ENCODE assay signal across 25 cellular contexts in the genomic region with DNA sequence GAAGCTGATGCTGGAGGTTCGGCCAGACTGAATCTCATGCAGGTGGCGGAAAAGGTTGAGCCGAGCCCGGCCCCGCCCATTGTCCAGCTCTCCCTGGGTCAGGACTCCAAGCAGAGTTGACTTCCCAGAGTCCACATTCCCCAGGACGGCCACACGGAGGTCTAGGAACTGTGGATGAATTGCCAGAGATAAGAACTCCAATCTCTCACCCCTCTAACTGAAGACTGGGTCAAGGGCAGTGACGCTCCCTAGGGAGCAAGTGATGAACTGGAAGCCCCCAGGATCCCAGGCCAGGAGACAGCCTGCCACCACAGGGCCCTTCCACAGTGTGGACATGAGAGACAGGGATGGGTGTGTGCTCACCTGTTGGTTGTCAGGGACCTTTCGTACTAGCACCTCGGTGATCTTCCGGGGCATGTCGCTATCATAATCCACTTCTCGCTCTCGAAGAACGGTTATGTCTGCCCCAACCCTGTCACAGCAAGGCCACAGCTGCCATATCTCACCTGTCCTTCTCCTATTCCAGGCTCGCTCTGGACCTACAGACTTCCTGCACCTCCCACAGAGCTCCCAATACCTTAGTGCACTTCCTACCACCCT. TPM values are rescaled to one million over a fixed set of nuclear protein-coding genes. Genes with fewer than 3 reads are reported as not detected.
DNase-seq lines count a peak whose midpoint lies in the region; ATAC-seq, FAIRE-seq and TF ChIP-seq lines count a peak whose summit lies in the region.
"Had no signal": no experiment of that assay in that cellular context is flagged by ENCODE, and none has a peak within 500 bp of the region (broad histone marks: within the 10 kb centered on the region; RNA-seq: fewer than 3 reads in every experiment).

No MANE protein-coding gene starts in this region.

- peaks cover 38% of the 10 kb centered on the region for H3K4me1 Mint-ChIP-seq in CD4-positive, alpha-beta T cell (ENCODE audit: low read depth)
- H3K4me1 Mint-ChIP-seq in astrocyte (ENCODE audit: low read depth, unreplicated experiment) (peaks cover 20% of the 10 kb centered on the region), nephron progenitor cell (peaks cover 28% of the 10 kb centered on the region)

- peaks cover 40% of the 10 kb centered on the region for H3K79me2 ChIP-seq in SK-N-SH (ENCODE audit: insufficient read depth)
- peaks cover 50% of the 10 kb centered on the region for H3K79me2 ChIP-seq in astrocyte (ENCODE audit: insufficient read depth, low read length)

- TF ChIP-seq CTCF in SK-N-SH (IDR thresholded peaks at IDR 0.05), result no peak
- no peak for TF ChIP-seq CTCF in CD4-positive, alpha-beta T cell (IDR thresholded peaks at IDR 0.05)
- no peak for TF ChIP-seq CTCF in astrocyte (IDR thresholded peaks at IDR 0.05; ENCODE audit: insufficient read depth, low read depth, low read length)
- TF ChIP-seq CTCF in nephron progenitor cell (IDR thresholded peaks at IDR 0.05), result no peak

- WGBS in SK-N-SH (ENCODE audit: low lambda C conversion rate), result 95% methylated on average over 7 of the region's 16 CpGs
- WGBS in aorta, 2 donors, result 92 to 94% methylated on average over 16 of the region's 16 CpGs

- H3K27me3 ChIP-seq in SK-N-SH (ENCODE audit: insufficient read depth), result no peaks in the 10 kb centered on the region
- no peaks in the 10 kb centered on the region for H3K27me3 ChIP-seq in CD4-positive, alpha-beta T cell (ENCODE audit: control insufficient read depth, insufficient read depth, low read length)
- no peaks in the 10 kb centered on the region for H3K27me3 ChIP-seq in astrocyte (ENCODE audit: insufficient read depth, low read length)
- no peaks in the 10 kb centered on the region for H3K27me3 ChIP-seq in aorta (ENCODE audit: control insufficient read depth in 1 of 2, insufficient read depth in 2 of 2, low read length in 1 of 2)
- H3K27me3 ChIP-seq: brain microvascular endothelial cell had no signal

- no peak for FAIRE-seq in astrocyte (lab: Jason Lieb, UNC)
- FAIRE-seq: GM12878, kidney, urothelium cell line had no signal

- H3K27ac ChIP-seq in SK-N-SH (ENCODE audit: low read depth in 2 of 2, low read length in 1 of 2) (no peak overlapping the region), astrocyte (ENCODE audit: low read depth, low read length) (no peak overlapping the region), aorta (ENCODE audit: low read depth in 1 of 2, low read length in 2 of 2) (no peak overlapping the region)
- no peak overlapping the region for H3K27ac ChIP-seq in CD4-positive, alpha-beta T cell (ENCODE audit: low read depth, low read length)

- DNase-seq in SK-N-SH (no peak), astrocyte (ENCODE audit: low read depth) (no peak), nephron progenitor cell (no peak), superior temporal gyrus (ENCODE audit: extremely low spot score) (no peak), aorta (no peak)
- no peak for DNase-seq in CD4-positive, alpha-beta T cell
- DNase-seq: activated CD8-positive, alpha-beta T cell treated with anti-CD3 and anti-CD28 coated beads for 36 hours; brain microvascular endothelial cell; CD4-positive, CD25-positive, alpha-beta regulatory T cell; effector CD8-positive, alpha-beta T cell; EL; kidney; naive thymus-derived CD8-positive, alpha-beta T cell; NCI-H1092 treated with DMSO at 0.1 percent for 48 hours; NCI-H187; NCI-H524; right cardiac atrium; SHP77; stimulated activated CD4-positive, alpha-beta T cell treated with anti-CD3 and anti-CD28 coated beads, Interleukin-12 subunit alpha, Interleukin-12 subunit beta, amount 100 ng/mL, for 4 hours; stimulated activated CD4-positive, alpha-beta T cell treated with anti-CD3 and anti-CD28 coated beads, Interleukin-4, amount 100 ng/mL, for 1 hour had no signal

- peak overlapping the region; percentile 2 for H3K4me3 Mint-ChIP-seq in CD4-positive, alpha-beta T cell
- H3K4me3 Mint-ChIP-seq in astrocyte (ENCODE audit: unreplicated experiment) (peak overlapping the region; percentile 42), nephron progenitor cell (no peak overlapping the region)
- H3K4me3 Mint-ChIP-seq: activated CD8-positive, alpha-beta T cell treated with anti-CD3 and anti-CD28 coated beads for 36 hours; naive thymus-derived CD8-positive, alpha-beta T cell had no signal

- H3K9ac ChIP-seq in SK-N-SH (no peak overlapping the region), astrocyte (ENCODE audit: low read length) (no peak overlapping the region)

- no peak overlapping the region for H3K27ac Mint-ChIP-seq in CD4-positive, alpha-beta T cell
- H3K27ac Mint-ChIP-seq in astrocyte (ENCODE audit: unreplicated experiment) (peak overlapping the region; percentile 63), nephron progenitor cell (peak overlapping the region; percentile 52)

- intact Hi-C loops in CD4-positive, alpha-beta T cell (cut with DNase I, micrococcal nuclease), result loop anchor here in 1 of 2 experiments (5.0 kb wide), 6 partner anchors 108 to 1888 kb away; partner anchors contain the start of genes ABCC10, CUL7, POLR1C and TFEB
- intact Hi-C loops in aorta (cut with DNase I), result no loop called here

- no peaks in the 10 kb centered on the region for H3K27me3 Mint-ChIP-seq in CD4-positive, alpha-beta T cell
- H3K27me3 Mint-ChIP-seq in astrocyte (ENCODE audit: low read depth, unreplicated experiment), result no peaks in the 10 kb centered on the region
- peaks cover 2% of the 10 kb centered on the region for H3K27me3 Mint-ChIP-seq in nephron progenitor cell (ENCODE audit: low read depth, poor library complexity)
- H3K27me3 Mint-ChIP-seq: activated CD8-positive, alpha-beta T cell treated with anti-CD3 and anti-CD28 coated beads for 36 hours; CD4-positive, CD25-positive, alpha-beta regulatory T cell; IgD-negative memory B cell; naive thymus-derived CD8-positive, alpha-beta T cell had no signal

- peaks cover 5 to 21% of the 10 kb centered on the region in 2 experiments for H3K4me1 ChIP-seq in SK-N-SH (ENCODE audit: control insufficient read depth in 1 of 2, insufficient read depth in 2 of 2, low read depth in 1 of 2, low read length in 1 of 2)
- H3K4me1 ChIP-seq in astrocyte (ENCODE audit: insufficient read depth, low read length), result peaks cover 26% of the 10 kb centered on the region
- peaks cover 0 to 3% of the 10 kb centered on the region in 2 donors for H3K4me1 ChIP-seq in aorta (ENCODE audit: control insufficient read depth in 1 of 2, insufficient read depth in 2 of 2, low read length in 2 of 2)

- ATAC-seq in SK-N-SH treated with all-trans-retinoic acid at 6 μM for 48 hours (no peak), aorta (ENCODE audit: low FRiP score) (no peak), GM18868 (IDR thresholded peaks at IDR 0.05; ENCODE audit: unreplicated experiment) (no peak)
- no peak for ATAC-seq in CD4-positive, alpha-beta T cell (ENCODE audit: poor library complexity)
- ATAC-seq: activated CD8-positive, alpha-beta T cell treated with anti-CD3 and anti-CD28 coated beads for 36 hours; GM12878; naive thymus-derived CD8-positive, alpha-beta T cell; right cardiac atrium had no signal

- H3K9me3 ChIP-seq in SK-N-SH (no peaks in the 10 kb centered on the region), astrocyte (ENCODE audit: insufficient read depth, low read depth, low read length) (no peaks in the 10 kb centered on the region), aorta (ENCODE audit: control insufficient read depth, low read length) (no peaks in the 10 kb centered on the region)
- H3K9me3 ChIP-seq in CD4-positive, alpha-beta T cell (ENCODE audit: control insufficient read depth, low read length), result no peaks in the 10 kb centered on the region

- H2AFZ ChIP-seq in SK-N-SH (ENCODE audit: low read depth) (no peak overlapping the region), astrocyte (ENCODE audit: low read depth, low read length) (no peak overlapping the region)

- POLR2A ChIA-PET in SK-N-SH (lab: Yijun Ruan, JAX), result no interaction called here
- POLR2A ChIA-PET in CD4-positive, alpha-beta T cell (lab: Charles Lee), result no interaction called here

- H3K9me3 Mint-ChIP-seq in CD4-positive, alpha-beta T cell, result no peaks in the 10 kb centered on the region
- no peaks in the 10 kb centered on the region for H3K9me3 Mint-ChIP-seq in astrocyte (ENCODE audit: unreplicated experiment)
- H3K9me3 Mint-ChIP-seq in nephron progenitor cell, result no peaks in the 10 kb centered on the region
- H3K9me3 Mint-ChIP-seq: activated CD8-positive, alpha-beta T cell treated with anti-CD3 and anti-CD28 coated beads for 36 hours; CD4-positive, CD25-positive, alpha-beta regulatory T cell; IgD-negative memory B cell; naive thymus-derived CD8-positive, alpha-beta T cell had no signal

- H3K36me3 Mint-ChIP-seq in CD4-positive, alpha-beta T cell (ENCODE audit: low read depth), result peaks cover 70% of the 10 kb centered on the region
- H3K36me3 Mint-ChIP-seq in astrocyte (ENCODE audit: low read depth, unreplicated experiment) (peaks cover 49% of the 10 kb centered on the region), nephron progenitor cell (ENCODE audit: low read depth) (peaks cover 50% of the 10 kb centered on the region)

- no peak for TF ChIP-seq RAD21 in SK-N-SH (IDR thresholded peaks at IDR 0.05; ENCODE audit: low read length)

- CTCF ChIA-PET in SK-N-SH (lab: Yijun Ruan, JAX), result interaction anchor here (0.6 to 2.2 kb wide), 4 partner anchors 17 to 744 kb away, joined by 3 to 11 read pairs (median 4); partner anchors contain the start of gene VEGFA
- CTCF ChIA-PET in CD4-positive, alpha-beta T cell (lab: Charles Lee), result no interaction called here

- H4K20me1 ChIP-seq in SK-N-SH (ENCODE audit: insufficient read depth) (no peaks in the 10 kb centered on the region), astrocyte (ENCODE audit: insufficient read depth, low read length) (peaks cover 15% of the 10 kb centered on the region)

- H3K36me3 ChIP-seq in SK-N-SH (replicated peaks in 1 of 2; ENCODE audit: control insufficient read depth in 1 of 2, insufficient read depth in 2 of 2, low read length in 1 of 2) (peaks cover 54 to 56% of the 10 kb centered on the region in 2 experiments), astrocyte (ENCODE audit: insufficient read depth, low read length) (peaks cover 49% of the 10 kb centered on the region), aorta (ENCODE audit: control insufficient read depth in 1 of 2, insufficient read depth in 2 of 2, low read length in 1 of 2) (peaks cover 0 to 2% of the 10 kb centered on the region in 2 donors)

- no peaks in the 10 kb centered on the region for H3K9me2 ChIP-seq in SK-N-SH

- H3K4me3 ChIP-seq in SK-N-SH (ENCODE audit: low read depth in 2 of 2, low read length in 1 of 2), result no peak overlapping the region
- H3K4me3 ChIP-seq in astrocyte (ENCODE audit: insufficient read depth, low read depth, low read length), result no peak overlapping the region
- no peak overlapping the region for H3K4me3 ChIP-seq in aorta (ENCODE audit: low read length in 2 of 2)
- H3K4me3 ChIP-seq: GM12878 had no signal

- H3F3A ChIP-seq in SK-N-SH (replicated peaks; ENCODE audit: insufficient read depth), result peaks cover 16% of the 10 kb centered on the region

- H3K4me2 ChIP-seq in SK-N-SH (no peak overlapping the region), astrocyte (ENCODE audit: low read length) (no peak overlapping the region)

- no peak for TF ChIP-seq EP300 in SK-N-SH (IDR thresholded peaks at IDR 0.05; ENCODE audit: borderline replicate concordance in 1 of 2, low read depth in 1 of 2, low read length in 1 of 2)

RNA-seq across cellular contexts. Expression of gene GTPBP2, which starts 3.6 kb away (rescaled TPM):
- polyA plus RNA-seq in SK-N-SH (2012; rRNA removed) (83.7 and 124 TPM in 2 replicates), aorta (10 to 100 TPM; 22.9 to 62.8 TPM)
- 27.8 and 39.2 TPM in 2 replicates for polyA plus RNA-seq in SK-N-SH (2012; cell fraction: cytosol; rRNA removed)
- polyA plus RNA-seq in SK-N-SH (2012; cell fraction: nucleus; rRNA removed), result 377 and 528 TPM in 2 replicates
- 10 to 100 TPM; 31.5 to 33.9 TPM for total RNA-seq in CD4-positive, alpha-beta T cell
- total RNA-seq in astrocyte (86.6 and 90.6 TPM in 2 replicates), aorta (10 to 100 TPM; 60.3 to 62.6 TPM)

RNA-seq across cellular contexts. Expression of gene MAD2L1BP, which starts 10.1 kb away (rescaled TPM):
- 30.9 and 42.2 TPM in 2 replicates for polyA plus RNA-seq in SK-N-SH (2012; rRNA removed)
- 28.5 and 34.8 TPM in 2 replicates for polyA plus RNA-seq in SK-N-SH (2012; cell fraction: cytosol; rRNA removed)
- 30.3 and 35.5 TPM in 2 replicates for polyA plus RNA-seq in SK-N-SH (2012; cell fraction: nucleus; rRNA removed)
- 10 to 100 TPM; 36.6 to 39.2 TPM for total RNA-seq in CD4-positive, alpha-beta T cell
- total RNA-seq in astrocyte, result 28.0 and 32.2 TPM in 2 replicates
- 10 to 100 TPM; 13.6 TPM for total RNA-seq in aorta
- polyA plus RNA-seq in aorta, result 10 to 100 TPM; 19.2 to 24.3 TPM

RNA-seq across cellular contexts. Expression of gene RSPH9, which starts 19.3 kb away (rescaled TPM):
- polyA plus RNA-seq in SK-N-SH (2012; rRNA removed) (0.05 and 0.06 TPM in 2 replicates), aorta (under 1 TPM; 0.13 to 0.54 TPM)
- 0.05 and 0.06 TPM in 2 replicates for polyA plus RNA-seq in SK-N-SH (2012; cell fraction: cytosol; rRNA removed)
- polyA plus RNA-seq in SK-N-SH (2012; cell fraction: nucleus; rRNA removed), result 0.07 and 0.11 TPM in 2 replicates
- total RNA-seq in CD4-positive, alpha-beta T cell, result not detected
- total RNA-seq in astrocyte (0.30 and 0.55 TPM in 2 replicates), aorta (under 1 TPM; 0.23 to 0.75 TPM)
- total RNA-seq: GM12878; naive thymus-derived CD8-positive, alpha-beta T cell had no signal

RNA-seq across cellular contexts. Expression of gene POLH, which starts 49.5 kb away (rescaled TPM):
- 11.5 and 18.8 TPM in 2 replicates for polyA plus RNA-seq in SK-N-SH (2012; rRNA removed)
- polyA plus RNA-seq in SK-N-SH (2012; cell fraction: cytosol; rRNA removed), result 12.8 and 12.9 TPM in 2 replicates
- polyA plus RNA-seq in SK-N-SH (2012; cell fraction: nucleus; rRNA removed), result 14.0 and 18.3 TPM in 2 replicates
- total RNA-seq in CD4-positive, alpha-beta T cell, result 1 to 10 TPM; 4.2 to 4.4 TPM
- 53.0 and 58.0 TPM in 2 replicates for total RNA-seq in astrocyte
- 10 to 100 TPM in 1 of 2 donors, 1 to 10 TPM in 1; 8.3 to 15.2 TPM for total RNA-seq in aorta
- 1 to 10 TPM; 3.6 to 5.5 TPM for polyA plus RNA-seq in aorta

RNA-seq across cellular contexts. Expression of gene XPO5, which starts 49.7 kb away (rescaled TPM):
- 29.5 and 39.2 TPM in 2 replicates for polyA plus RNA-seq in SK-N-SH (2012; rRNA removed)
- 24.0 and 26.7 TPM in 2 replicates for polyA plus RNA-seq in SK-N-SH (2012; cell fraction: cytosol; rRNA removed)
- 66.5 and 92.9 TPM in 2 replicates for polyA plus RNA-seq in SK-N-SH (2012; cell fraction: nucleus; rRNA removed)
- 10 to 100 TPM; 26.8 to 31.2 TPM for total RNA-seq in CD4-positive, alpha-beta T cell
- total RNA-seq in astrocyte, result 53.0 and 62.6 TPM in 2 replicates
- 10 to 100 TPM; 19.7 to 30.6 TPM for total RNA-seq in aorta
- polyA plus RNA-seq in aorta, result 10 to 100 TPM in 1 of 2 donors, 1 to 10 TPM in 1; 2.6 to 13.7 TPM
